In the genomic region with DNA sequence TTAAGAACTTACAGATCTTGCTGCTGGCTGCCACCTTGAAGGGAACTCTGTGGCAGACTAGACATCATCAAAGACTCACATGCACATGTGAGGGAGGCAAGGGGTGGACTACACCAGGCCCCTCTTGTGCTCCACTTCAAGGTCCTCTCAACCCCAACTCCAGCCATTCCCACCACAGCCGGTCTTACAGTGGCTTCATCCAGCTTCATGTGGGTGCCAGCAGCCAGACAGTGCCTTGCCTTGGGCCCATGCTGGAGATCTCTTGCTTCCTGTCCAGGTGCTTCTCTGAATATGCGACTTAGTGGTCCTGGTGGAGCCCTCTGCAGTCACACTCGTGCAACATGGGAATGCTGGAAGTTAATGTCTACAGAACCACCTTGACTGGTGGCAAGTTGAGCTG, we compare ENCODE assay signal across 2 cellular contexts.
TF ChIP-seq lines count a peak whose summit lies in the region.

No MANE protein-coding gene starts in this region.

TF ChIP-seq in WTC11, 78 proteins besides CTCF, POLR2A, EP300 and RAD21:
- TF ChIP-seq ZNF416 (CRISPR knock-in tag; IDR thresholded peaks at IDR 0.05) (no peak), RELA (CRISPR knock-in tag; IDR thresholded peaks at IDR 0.05; ENCODE audit: borderline replicate concordance) (no peak)

TF ChIP-seq in HepG2, 621 proteins besides CTCF, POLR2A, EP300 and RAD21:
- TF ChIP-seq, protein P1, sequence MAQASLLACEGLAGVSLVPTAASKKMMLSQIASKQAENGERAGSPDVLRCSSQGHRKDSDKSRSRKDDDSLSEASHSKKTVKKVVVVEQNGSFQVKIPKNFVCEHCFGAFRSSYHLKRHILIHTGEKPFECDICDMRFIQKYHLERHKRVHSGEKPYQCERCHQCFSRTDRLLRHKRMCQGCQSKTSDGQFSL (CRISPR knock-in tag; IDR thresholded peaks at IDR 0.05), result no peak
- TF ChIP-seq ZNF772 (CRISPR knock-in tag; IDR thresholded peaks at IDR 0.05), result no peak
- no peak for TF ChIP-seq EZH2 (conservative IDR thresholded peaks at IDR 0.05; ENCODE audit: low read depth, low read length)
- TF ChIP-seq ZNF260 (CRISPR knock-in tag; IDR thresholded peaks at IDR 0.05; ENCODE audit: borderline replicate concordance, low read depth), result no peak
- TF ChIP-seq NAIF1 (CRISPR knock-in tag; IDR thresholded peaks at IDR 0.05; ENCODE audit: borderline replicate concordance), result no peak
- TF ChIP-seq, protein P2, sequence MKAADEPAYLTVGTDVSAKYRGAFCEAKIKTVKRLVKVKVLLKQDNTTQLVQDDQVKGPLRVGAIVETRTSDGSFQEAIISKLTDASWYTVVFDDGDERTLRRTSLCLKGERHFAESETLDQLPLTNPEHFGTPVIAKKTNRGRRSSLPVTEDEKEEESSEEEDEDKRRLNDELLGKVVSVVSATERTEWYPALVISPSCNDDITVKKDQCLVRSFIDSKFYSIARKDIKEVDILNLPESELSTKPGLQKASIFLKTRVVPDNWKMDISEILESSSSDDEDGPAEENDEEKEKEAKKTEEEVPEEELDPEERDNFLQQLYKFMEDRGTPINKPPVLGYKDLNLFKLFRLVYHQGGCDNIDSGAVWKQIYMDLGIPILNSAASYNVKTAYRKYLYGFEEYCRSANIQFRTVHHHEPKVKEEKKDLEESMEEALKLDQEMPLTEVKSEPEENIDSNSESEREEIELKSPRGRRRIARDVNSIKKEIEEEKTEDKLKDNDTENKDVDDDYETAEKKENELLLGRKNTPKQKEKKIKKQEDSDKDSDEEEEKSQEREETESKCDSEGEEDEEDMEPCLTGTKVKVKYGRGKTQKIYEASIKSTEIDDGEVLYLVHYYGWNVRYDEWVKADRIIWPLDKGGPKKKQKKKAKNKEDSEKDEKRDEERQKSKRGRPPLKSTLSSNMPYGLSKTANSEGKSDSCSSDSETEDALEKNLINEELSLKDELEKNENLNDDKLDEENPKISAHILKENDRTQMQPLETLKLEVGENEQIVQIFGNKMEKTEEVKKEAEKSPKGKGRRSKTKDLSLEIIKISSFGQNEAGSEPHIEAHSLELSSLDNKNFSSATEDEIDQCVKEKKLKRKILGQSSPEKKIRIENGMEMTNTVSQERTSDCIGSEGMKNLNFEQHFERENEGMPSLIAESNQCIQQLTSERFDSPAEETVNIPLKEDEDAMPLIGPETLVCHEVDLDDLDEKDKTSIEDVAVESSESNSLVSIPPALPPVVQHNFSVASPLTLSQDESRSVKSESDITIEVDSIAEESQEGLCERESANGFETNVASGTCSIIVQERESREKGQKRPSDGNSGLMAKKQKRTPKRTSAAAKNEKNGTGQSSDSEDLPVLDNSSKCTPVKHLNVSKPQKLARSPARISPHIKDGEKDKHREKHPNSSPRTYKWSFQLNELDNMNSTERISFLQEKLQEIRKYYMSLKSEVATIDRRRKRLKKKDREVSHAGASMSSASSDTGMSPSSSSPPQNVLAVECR (CRISPR knock-in tag; IDR thresholded peaks at IDR 0.05; ENCODE audit: borderline replicate concordance), result no peak
- TF ChIP-seq ZFP82 (CRISPR knock-in tag; IDR thresholded peaks at IDR 0.05; ENCODE audit: borderline replicate concordance), result no peak
- no peak for TF ChIP-seq ZNF788 (CRISPR knock-in tag; IDR thresholded peaks at IDR 0.05; ENCODE audit: borderline replicate concordance)
- TF ChIP-seq IRF2 (CRISPR knock-in tag; IDR thresholded peaks at IDR 0.05), result no peak
- no peak for TF ChIP-seq ZNF570 (CRISPR knock-in tag; IDR thresholded peaks at IDR 0.05; ENCODE audit: borderline replicate concordance)
- TF ChIP-seq, protein P3, sequence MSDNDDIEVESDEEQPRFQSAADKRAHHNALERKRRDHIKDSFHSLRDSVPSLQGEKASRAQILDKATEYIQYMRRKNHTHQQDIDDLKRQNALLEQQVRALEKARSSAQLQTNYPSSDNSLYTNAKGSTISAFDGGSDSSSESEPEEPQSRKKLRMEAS (IDR thresholded peaks at IDR 0.05), result no peak
- TF ChIP-seq ZNF652 (CRISPR knock-in tag; IDR thresholded peaks at IDR 0.05; ENCODE audit: borderline replicate concordance, low read depth), result no peak
- no peak for TF ChIP-seq HOXA5 (CRISPR knock-in tag; IDR thresholded peaks at IDR 0.05)
